16 cellular contexts compared by ENCODE assay signal in genomic region chr15:60844431-60845174, GRCh38.
DNase-seq lines count a peak whose midpoint lies in the region; ATAC-seq and TF ChIP-seq lines count a peak whose summit lies in the region.
"Had no signal": no experiment of that assay in that cellular context is flagged by ENCODE, and none has a peak within 500 bp of the region (broad histone marks: within the 10 kb centered on the region; RNA-seq: fewer than 3 reads in every experiment).

No MANE protein-coding gene starts in this region.

- H3K4me3 ChIP-seq in Peyer's patch = no peak overlapping the region
- H3K4me3 ChIP-seq: K562, skin epidermis had no signal

- TF ChIP-seq POLR2A in Peyer's patch (IDR thresholded peaks at IDR 0.05) = no peak

- TF ChIP-seq CTCF in Peyer's patch (IDR thresholded peaks at IDR 0.05) = no peak

- ATAC-seq in GM19324 (IDR thresholded peaks at IDR 0.05; ENCODE audit: low FRiP score, unreplicated experiment) = no peak
- ATAC-seq in HG03025 (IDR thresholded peaks at IDR 0.05; ENCODE audit: low FRiP score, unreplicated experiment) = no peak
- ATAC-seq: esophagus mucosa, K562 had no signal

- H3K9me3 Mint-ChIP-seq in activated naive CD8-positive, alpha-beta T cell (ENCODE audit: low read depth) = no peaks in the 10 kb centered on the region

- no peaks in the 10 kb centered on the region for H3K36me3 Mint-ChIP-seq in activated naive CD8-positive, alpha-beta T cell

- H3K27me3 Mint-ChIP-seq in activated naive CD8-positive, alpha-beta T cell = no peaks in the 10 kb centered on the region

- H3K4me1 ChIP-seq in Peyer's patch = peaks cover 0 to 4% (median 0%) of the 10 kb centered on the region in 4 donors

- H3K4me1 Mint-ChIP-seq in activated naive CD8-positive, alpha-beta T cell (ENCODE audit: low read depth) = peaks cover 84% of the 10 kb centered on the region
- H3K4me1 Mint-ChIP-seq: B cell had no signal

- peak overlapping the region in 2 of 4 donors; percentile 27 to 31 for H3K27ac ChIP-seq in Peyer's patch

- DNase-seq in Peyer's patch (peak in 2 of 3 donors; percentile 55 to 79), islet precursor cell (no peak), NOMO-1 treated with DMSO at 0.1 percent for 48 hours (lab: John Stamatoyannopoulos, UW; ENCODE audit: unreplicated experiment) (no peak)
- peak; percentile 68 for DNase-seq in activated CD8-positive, alpha-beta memory T cell treated with anti-CD3 and anti-CD28 coated beads for 24 hours
- peak; percentile 23 to 38 (median 31) for DNase-seq in stimulated activated CD4-positive, alpha-beta T cell treated with anti-CD3 and anti-CD28 coated beads, TNF-alpha, amount 100 ng/mL, for 24 hours (ENCODE audit: low read depth in 3 of 3)
- DNase-seq: GF-D8, GOT3, NCI-H2029 treated with DMSO at 0.1 percent for 48 hours, OCI-M1 had no signal

- peak overlapping the region; percentile 59 for H3K27ac Mint-ChIP-seq in activated naive CD8-positive, alpha-beta T cell
- H3K27ac Mint-ChIP-seq: B cell had no signal

- peak overlapping the region; percentile 63 for H3K4me3 Mint-ChIP-seq in activated naive CD8-positive, alpha-beta T cell
- H3K4me3 Mint-ChIP-seq: B cell had no signal

- no peaks in the 10 kb centered on the region for H3K27me3 ChIP-seq in Peyer's patch

- H3K9me3 ChIP-seq in Peyer's patch = no peaks in the 10 kb centered on the region

- H3K36me3 ChIP-seq in Peyer's patch = no peaks in the 10 kb centered on the region

Comparison
In these comparisons a context has a peak if more than half of its experiments do, and no peak if none do; other contexts are left out.
1. DNase-seq: peak in Peyer's patch (2 of 3), activated CD8-positive, alpha-beta memory T cell treated with anti-CD3 and anti-CD28 coated beads for 24 hours (single experiment) and stimulated activated CD4-positive, alpha-beta T cell treated with anti-CD3 and anti-CD28 coated beads, TNF-alpha, amount 100 ng/mL, for 24 hours (3 of 3); none in islet precursor cell (single experiment) and NOMO-1 treated with DMSO at 0.1 percent for 48 hours (single experiment).